In genomic region chr10:29450405-29450804, GRCh38 we compare ENCODE assay signal across 33 cellular contexts.
"Had no signal": no experiment of that assay in that cellular context is flagged by ENCODE, and none has a peak within 500 bp of the region (broad histone marks: within the 10 kb centered on the region; RNA-seq: fewer than 3 reads in every experiment).

No MANE protein-coding gene starts in this region.

- H3K36me3 ChIP-seq: breast epithelium had no signal

- ATAC-seq: activated CD8-positive, alpha-beta T cell treated with anti-CD3 and anti-CD28 coated beads for 36 hours; activated naive CD4-positive, alpha-beta T cell treated with anti-CD3 and anti-CD28 coated beads, Interleukin-2, amount 50 U/mL, for 72 hours; activated T-cell treated with anti-CD3 and anti-CD28 coated beads, Interleukin-2, amount 50 U/mL, for 4 hours; activated T-cell treated with anti-CD3 and anti-CD28 coated beads, Interleukin-2, amount 50 U/mL, for 72 hours; activated T-helper 17 cell treated with anti-CD3 and anti-CD28 coated beads, Interleukin-2, amount 50 U/mL, for 72 hours; body of pancreas had no signal

- H3K27me3 ChIP-seq: adrenal gland, body of pancreas, brain microvascular endothelial cell, breast epithelium had no signal

- H3K4me1 ChIP-seq: breast epithelium had no signal

- DNase-seq: activated B cell treated with CpG ODN at 0.5 μM for 24 hours; activated CD4-positive, alpha-beta memory T cell treated with anti-CD3 and anti-CD28 coated beads for 36 hours; activated CD4-positive, alpha-beta T cell treated with anti-CD3 and anti-CD28 coated beads for 4 hours; activated CD4-positive, alpha-beta T cell treated with anti-CD3 and anti-CD28 coated beads, Interleukin-2, amount 50 U/mL, for 1 hour; activated CD4-positive, alpha-beta T cell treated with anti-CD3 and anti-CD28 coated beads, Interleukin-2, amount 50 U/mL, for 4 hours; activated CD4-positive, CD25-positive, alpha-beta regulatory T cell treated with anti-CD3 and anti-CD28 coated beads, Interleukin-2, amount 50 U/mL, for 72 hours; activated CD8-positive, alpha-beta memory T cell treated with anti-CD3 and anti-CD28 coated beads, Interleukin-2, amount 50 U/mL, for 4 hours; activated CD8-positive, alpha-beta T cell treated with anti-CD3 and anti-CD28 coated beads for 36 hours; activated effector memory CD4-positive, alpha-beta T cell treated with anti-CD3 and anti-CD28 coated beads, Interleukin-2, amount 50 U/mL, for 16 hours; activated gamma-delta T cell treated with Interleukin-2 at 50 U/mL for 16 hours; activated naive CD4-positive, alpha-beta T cell; activated naive CD4-positive, alpha-beta T cell treated with anti-CD3 and anti-CD28 coated beads for 36 hours; activated naive CD4-positive, alpha-beta T cell treated with anti-CD3 and anti-CD28 coated beads, Interleukin-2, amount 50 U/mL, for 16 hours; activated naive CD8-positive, alpha-beta T cell treated with anti-CD3 and anti-CD28 coated beads for 36 hours; activated T-cell treated with anti-CD3 and anti-CD28 coated beads for 4 hours; activated T-cell treated with anti-CD3 and anti-CD28 coated beads, Interleukin-2, amount 50 U/mL, for 1 hour; activated T-cell treated with anti-CD3 and anti-CD28 coated beads, Interleukin-2, amount 50 U/mL, for 4 hours; activated T-cell treated with anti-CD3 and anti-CD28 coated beads, Interleukin-2, amount 50 U/mL, for 72 hours; adrenal gland; amniotic stem cell; aorta; body of pancreas; brain microvascular endothelial cell; central memory CD4-positive, alpha-beta T cell; T-helper 1 cell; T-helper 2 cell; T-helper 9 cell had no signal

- H3K27ac ChIP-seq: adrenal gland, body of pancreas, brain microvascular endothelial cell, breast epithelium, VCaP had no signal

- FAIRE-seq: astrocyte, TTC549 had no signal

- H3K9me3 ChIP-seq: adrenal gland, body of pancreas, breast epithelium had no signal

- H3K4me3 ChIP-seq: adrenal gland, body of pancreas, breast epithelium had no signal
